8 cellular contexts compared by ENCODE assay signal in the genomic region with DNA sequence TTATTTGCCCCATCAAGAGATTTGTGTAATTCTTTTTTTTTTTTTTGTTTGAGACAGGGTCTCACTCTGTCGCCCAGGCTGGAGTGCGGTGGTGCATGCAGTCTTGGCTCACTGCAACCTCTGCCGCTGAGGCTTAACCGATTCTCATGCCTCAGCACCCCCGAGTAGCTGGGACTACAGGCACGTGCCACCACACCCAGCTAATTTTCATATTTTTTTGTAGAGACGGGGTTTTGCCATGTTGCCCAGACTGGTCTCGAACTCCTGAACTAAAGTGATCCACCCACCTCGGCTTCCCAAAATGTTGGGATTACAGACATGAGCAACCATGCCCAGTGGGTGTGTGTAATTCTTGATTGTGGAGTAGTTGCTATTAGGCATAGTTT.
A peak's percentile ranks its signal among the peaks of the same experiment; 100 is the strongest.
DNase-seq lines count a peak whose midpoint lies in the region; ATAC-seq and TF ChIP-seq lines count a peak whose summit lies in the region.
"Not testable (repeated sequence)": the region's sequence is repeated elsewhere in the genome, so short reads cannot be mapped to it uniquely, and the experiment has no call there.

No MANE protein-coding gene starts in this region.

- H3K9me2 ChIP-seq in OCI-LY7 (ENCODE audit: insufficient read depth, low read length): not testable (repeated sequence)

- H3K79me2 ChIP-seq in OCI-LY7 (ENCODE audit: insufficient read depth, low read depth, low read length): peaks cover 88% of the 10 kb centered on the region; the same call in 1 of the 2 replicates

- not testable (repeated sequence) for TF ChIP-seq CTCF in OCI-LY7 (conservative IDR thresholded peaks at IDR 0.05; ENCODE audit: low read length); thyroid gland (IDR thresholded peaks at IDR 0.05)

- peak overlapping the region; percentile 95 for H3K27ac ChIP-seq in OCI-LY7 (ENCODE audit: low read depth, low read length, poor library complexity, severe bottlenecking)
- H3K27ac ChIP-seq in thyroid gland: not testable (repeated sequence)

- not testable (repeated sequence) for TF ChIP-seq POLR2A in thyroid gland (IDR thresholded peaks at IDR 0.05)

- peak overlapping the region; percentile 58 for H3K4me2 ChIP-seq in OCI-LY7 (ENCODE audit: low read length)

- peaks cover 11% of the 10 kb centered on the region; the same call in 1 of the 2 replicates for H3K9me3 ChIP-seq in OCI-LY7 (ENCODE audit: low read length)
- H3K9me3 ChIP-seq in thyroid gland: not testable (repeated sequence)

- 52 to 60% methylated on average over 9 of the region's 9 CpGs for WGBS in thyroid gland, 2 donors

- peak overlapping the region; percentile 46 for H3K4me3 ChIP-seq in OCI-LY7 (ENCODE audit: low read depth, low read length, poor library complexity, severe bottlenecking)
- not testable (repeated sequence) for H3K4me3 ChIP-seq in thyroid gland (replicated peaks in 1 of 3)

- H4K20me1 ChIP-seq in OCI-LY7 (ENCODE audit: insufficient read depth, low read length): not testable (repeated sequence)

- CTCF ChIA-PET in OCI-LY7 (lab: Charles Lee; ENCODE audit: unreplicated experiment): not testable (repeated sequence)

- peak; percentile 91 for DNase-seq in OCI-LY7 (ENCODE audit: low spot score)
- peak; percentile 52 to 77 for DNase-seq in thyroid gland

- H3K27me3 ChIP-seq in thyroid gland: not testable (repeated sequence)

- H3K4me1 ChIP-seq in OCI-LY7 (ENCODE audit: insufficient read depth, low read length, poor library complexity, severe bottlenecking) (peaks cover 97% of the 10 kb centered on the region), thyroid gland (peaks cover 3 to 18% of the 10 kb centered on the region in 2 donors)

- peak; percentile 86 for ATAC-seq in GM18502 (IDR thresholded peaks at IDR 0.05; ENCODE audit: poor library complexity, unreplicated experiment)
- ATAC-seq in GM19035 (IDR thresholded peaks at IDR 0.05; ENCODE audit: unreplicated experiment): peak; percentile 53
- peak; percentile 69 for ATAC-seq in GM21423 (IDR thresholded peaks at IDR 0.05; ENCODE audit: unreplicated experiment)
- ATAC-seq in HG02623 (IDR thresholded peaks at IDR 0.05; ENCODE audit: unreplicated experiment): peak; percentile 71
- ATAC-seq in HG03045 (IDR thresholded peaks at IDR 0.05; ENCODE audit: unreplicated experiment): peak; percentile 47
- ATAC-seq in HG03378 (IDR thresholded peaks at IDR 0.05; ENCODE audit: unreplicated experiment): peak; percentile 48

- peak overlapping the region; percentile 25; the same call in 1 of the 2 replicates for H2AFZ ChIP-seq in OCI-LY7 (ENCODE audit: low read length)

- peaks cover 58% of the 10 kb centered on the region for H3K36me3 ChIP-seq in OCI-LY7 (ENCODE audit: insufficient read depth, low read length)
- not testable (repeated sequence) for H3K36me3 ChIP-seq in thyroid gland

- POLR2A ChIA-PET in OCI-LY7 (lab: Charles Lee): interaction anchor here (0.7 to 6.5 kb wide), 16 partner anchors 8 to 283 kb away, joined by 3 to 89 read pairs (median 4); no protein-coding TSS in a partner anchor

- not testable (repeated sequence) for BruUV-seq in OCI-LY7 (replicated peaks; lab: Mats Ljungman, UMichigan)

- intact Hi-C loops in OCI-LY7 (cut with micrococcal nuclease; ENCODE audit: unreplicated experiment): loop anchor here (2.0 to 5.0 kb wide), 3 partner anchors 31 to 175 kb away; no protein-coding TSS in a partner anchor
- intact Hi-C loops in thyroid gland (cut with DNase I): not testable (repeated sequence)
